ENCODE assay signal across 6 cellular contexts in the genomic region with DNA sequence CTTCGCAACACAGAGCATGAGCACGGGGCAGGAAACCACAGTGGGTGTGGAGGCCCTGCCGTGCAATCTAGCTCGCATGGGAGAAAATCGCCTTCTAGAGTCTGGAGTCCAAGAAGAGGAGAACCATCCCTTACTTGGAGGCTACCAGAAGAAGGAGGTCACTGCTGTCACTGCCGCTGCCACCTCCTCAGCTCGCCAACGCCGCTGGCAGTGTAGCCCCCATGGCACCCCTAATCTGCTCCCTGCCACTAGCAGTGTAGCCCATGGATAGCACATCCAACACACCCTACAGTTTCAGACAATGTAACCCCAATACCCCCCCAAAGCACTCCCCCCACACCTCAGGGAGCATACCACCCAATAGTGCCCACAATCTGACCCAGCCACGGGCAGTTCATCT.
"Had no signal": no experiment of that assay in that cellular context is flagged by ENCODE, and none has a peak within 500 bp of the region (broad histone marks: within the 10 kb centered on the region; RNA-seq: fewer than 3 reads in every experiment).

No MANE protein-coding gene starts in this region.

- H3K36me3 Mint-ChIP-seq: IgD-negative memory B cell had no signal

- H3K27ac Mint-ChIP-seq: IgD-negative memory B cell had no signal

- ATAC-seq: HepG2, K562 had no signal

- H3K27me3 Mint-ChIP-seq: IgD-negative memory B cell had no signal

- DNase-seq: IMR-90, KBM-7, KG1 had no signal

- H3K4me1 Mint-ChIP-seq: IgD-negative memory B cell had no signal
